16 cellular contexts compared by ENCODE assay signal in the genomic region with DNA sequence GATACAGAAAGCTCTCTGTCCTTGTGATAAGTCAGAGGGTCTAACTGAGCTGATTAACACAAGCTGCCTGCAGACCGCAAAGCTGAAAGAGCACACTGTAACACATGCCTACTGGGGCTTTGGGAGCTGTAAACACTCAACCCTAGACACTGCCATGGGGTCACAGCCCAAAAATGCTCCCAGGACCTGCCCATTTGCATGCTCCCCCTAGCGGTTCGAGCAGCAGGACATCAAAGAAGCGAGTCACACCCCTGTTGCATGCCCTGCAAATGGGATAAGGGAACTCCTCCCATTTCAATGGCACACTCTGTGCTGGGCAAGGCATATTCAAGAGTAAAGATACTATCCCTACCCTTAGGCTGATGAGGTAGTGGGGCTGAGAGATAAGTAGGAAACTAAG. TPM values are rescaled to one million over a fixed set of nuclear protein-coding genes. Genes with fewer than 3 reads are reported as not detected.
DNase-seq lines count a peak whose midpoint lies in the region; ATAC-seq, FAIRE-seq and TF ChIP-seq lines count a peak whose summit lies in the region.
"Had no signal": no experiment of that assay in that cellular context is flagged by ENCODE, and none has a peak within 500 bp of the region (broad histone marks: within the 10 kb centered on the region; RNA-seq: fewer than 3 reads in every experiment).

No MANE protein-coding gene starts in this region.

- no peaks in the 10 kb centered on the region for H3F3A ChIP-seq in MM.1S (ENCODE audit: insufficient read depth, low read length)

- TF ChIP-seq POLR2A in A549 (IDR thresholded peaks at IDR 0.05; ENCODE audit: low read length), result no peak

- DNase-seq in A549 (ENCODE audit: low read depth in 1 of 2, low spot score in 1 of 2) (peak; percentile 37 to 39), GM12865 (ENCODE audit: low read depth) (peak; percentile 9), MM.1S (no peak), bronchial epithelial cell (ENCODE audit: low read depth) (peak; percentile 12), superior temporal gyrus (ENCODE audit: extremely low spot score) (no peak), NCI-H748 (lab: John Stamatoyannopoulos, UW; ENCODE audit: unreplicated experiment) (no peak)
- DNase-seq: activated CD4-positive, alpha-beta T cell treated with anti-CD3 and anti-CD28 coated beads, Interleukin-2, amount 50 U/mL, for 1 hour; activated naive CD4-positive, alpha-beta T cell treated with Interleukin-2 at 50 U/mL for 16 hours; H9; mucosa of descending colon; NCI-H2171 treated with DMSO at 0.1 percent for 48 hours; stimulated activated naive B cell treated with anti-CD40 and anti-IgM and Interleukin-4, amounts not matched to agents 10 μg/mL and 1 μg/mL and 100 μg/mL, for 72 hours had no signal

- H3K9me3 ChIP-seq in A549 (no peaks in the 10 kb centered on the region), MM.1S (replicated peaks; ENCODE audit: insufficient read depth, low read length) (no peaks in the 10 kb centered on the region)
- H3K9me3 ChIP-seq: BLaER1, mucosa of descending colon had no signal

- no peaks in the 10 kb centered on the region for H3K9me2 ChIP-seq in MM.1S (replicated peaks; ENCODE audit: insufficient read depth, low read length)

- no peak for TF ChIP-seq EP300 in A549 (IDR thresholded peaks at IDR 0.05)

- H3K4me1 ChIP-seq in A549 (peaks cover 5% of the 10 kb centered on the region; the same call in 2 of the 3 replicates), MM.1S (ENCODE audit: low read length) (no peaks in the 10 kb centered on the region)

- no peak overlapping the region for H3K4me2 ChIP-seq in A549
- H3K4me2 ChIP-seq in MM.1S (ENCODE audit: low read depth, low read length), result no peak overlapping the region
- H3K4me2 ChIP-seq: BLaER1 had no signal

- H3K36me3 ChIP-seq in MM.1S (replicated peaks; ENCODE audit: insufficient read depth, low read length) (no peaks in the 10 kb centered on the region), bronchial epithelial cell (ENCODE audit: control insufficient read depth, insufficient read depth, low read length) (no peaks in the 10 kb centered on the region)
- H3K36me3 ChIP-seq: BLaER1 had no signal

- ATAC-seq in A549 (peak in 1 of 2 experiments; percentile 80; a peak in 3 of 6 replicates), HG03175 (IDR thresholded peaks at IDR 0.05; ENCODE audit: unreplicated experiment) (no peak), GM18517 (IDR thresholded peaks at IDR 0.05; ENCODE audit: unreplicated experiment) (no peak)
- ATAC-seq: mucosa of descending colon; stimulated activated naive B cell treated with anti-CD40 and anti-IgM and Interleukin-4, amounts not matched to agents 10 μg/mL and 1 μg/mL and 100 μg/mL, for 72 hours had no signal

- POLR2A ChIA-PET in A549 (lab: Yijun Ruan, JAX), result no interaction called here

- H3K4me3 ChIP-seq in A549 (no peak overlapping the region), GM12865 (ENCODE audit: low read depth, low read length) (no peak overlapping the region), MM.1S (ENCODE audit: low read length) (no peak overlapping the region), bronchial epithelial cell (ENCODE audit: low read depth, low read length) (no peak overlapping the region)
- H3K4me3 ChIP-seq: BLaER1, mucosa of descending colon had no signal

- H3K9ac ChIP-seq in MM.1S (ENCODE audit: low read length), result no peak overlapping the region
- H3K9ac ChIP-seq: BLaER1 had no signal

- no peak overlapping the region for H3K27ac ChIP-seq in A549
- H3K27ac ChIP-seq in MM.1S (ENCODE audit: low read length), result no peak overlapping the region
- H3K27ac ChIP-seq: BLaER1 had no signal

- TF ChIP-seq RAD21 in A549 (conservative IDR thresholded peaks at IDR 0.05 in 1 of 2, IDR thresholded peaks at IDR 0.05 in 1 of 2), result 0 out of 5 replicates have a peak, but pooled peaks of 1 of the 2 experiments have one; percentile 5

- no peak overlapping the region for H2AFZ ChIP-seq in MM.1S (ENCODE audit: low read length)

- H3K79me2 ChIP-seq in MM.1S (ENCODE audit: low read length), result no peaks in the 10 kb centered on the region

- no peak for FAIRE-seq in A549 (lab: Jason Lieb, UNC)
- peak; percentile 43 for FAIRE-seq in bronchial epithelial cell (lab: Jason Lieb, UNC)

- CTCF ChIA-PET in A549 (lab: Yijun Ruan, JAX), result interaction anchor here (1.2 to 1.9 kb wide), 3 partner anchors 10 to 145 kb away, joined by 3 to 8 read pairs (median 4); no protein-coding TSS in a partner anchor

- H4K20me1 ChIP-seq in MM.1S (ENCODE audit: insufficient read depth, low read length), result no peaks in the 10 kb centered on the region
- H4K20me1 ChIP-seq: BLaER1 had no signal

- no peaks in the 10 kb centered on the region for H3K27me3 ChIP-seq in MM.1S (replicated peaks; ENCODE audit: insufficient read depth, low read length)
- H3K27me3 ChIP-seq in bronchial epithelial cell (ENCODE audit: control insufficient read depth, insufficient read depth, low read length), result no peaks in the 10 kb centered on the region
- H3K27me3 ChIP-seq: BLaER1 had no signal

- 34% methylated on average over 4 of the region's 4 CpGs for WGBS in A549 (ENCODE audit: missing lambda C conversion rate)

- TF ChIP-seq CTCF in A549 (IDR thresholded peaks at IDR 0.05) (peak; percentile 21; the same call in 1 of the 3 replicates), GM12865 (IDR thresholded peaks at IDR 0.05; ENCODE audit: insufficient read depth, low read depth, low read length, missing control alignments) (peak; percentile 49), MM.1S (IDR thresholded peaks at IDR 0.05; ENCODE audit: low read length) (peak; percentile 12), bronchial epithelial cell (IDR thresholded peaks at IDR 0.05; ENCODE audit: insufficient read depth, low read length, severe bottlenecking) (peak; percentile 44)

TF ChIP-seq in A549, 52 proteins besides CTCF, POLR2A, EP300 and RAD21 (continues in another document):
- TF ChIP-seq, protein P1, sequence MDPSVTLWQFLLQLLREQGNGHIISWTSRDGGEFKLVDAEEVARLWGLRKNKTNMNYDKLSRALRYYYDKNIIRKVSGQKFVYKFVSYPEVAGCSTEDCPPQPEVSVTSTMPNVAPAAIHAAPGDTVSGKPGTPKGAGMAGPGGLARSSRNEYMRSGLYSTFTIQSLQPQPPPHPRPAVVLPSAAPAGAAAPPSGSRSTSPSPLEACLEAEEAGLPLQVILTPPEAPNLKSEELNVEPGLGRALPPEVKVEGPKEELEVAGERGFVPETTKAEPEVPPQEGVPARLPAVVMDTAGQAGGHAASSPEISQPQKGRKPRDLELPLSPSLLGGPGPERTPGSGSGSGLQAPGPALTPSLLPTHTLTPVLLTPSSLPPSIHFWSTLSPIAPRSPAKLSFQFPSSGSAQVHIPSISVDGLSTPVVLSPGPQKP (IDR thresholded peaks at IDR 0.05; ENCODE audit: low read depth, low read length), result no peak
- no peak for TF ChIP-seq CEBPB (IDR thresholded peaks at IDR 0.05)
- no peak for TF ChIP-seq HOXA7 (CRISPR knock-in tag; IDR thresholded peaks at IDR 0.05)
- TF ChIP-seq JUNB (IDR thresholded peaks at IDR 0.05), result no peak
- TF ChIP-seq BHLHE40 (IDR thresholded peaks at IDR 0.05; ENCODE audit: low read depth, low read length), result no peak
- TF ChIP-seq, protein P2, sequence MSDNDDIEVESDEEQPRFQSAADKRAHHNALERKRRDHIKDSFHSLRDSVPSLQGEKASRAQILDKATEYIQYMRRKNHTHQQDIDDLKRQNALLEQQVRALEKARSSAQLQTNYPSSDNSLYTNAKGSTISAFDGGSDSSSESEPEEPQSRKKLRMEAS (IDR thresholded peaks at IDR 0.05), result no peak
- no peak for TF ChIP-seq GATA3 (IDR thresholded peaks at IDR 0.05; ENCODE audit: borderline replicate concordance)
- no peak for TF ChIP-seq CHD4 (IDR thresholded peaks at IDR 0.05; ENCODE audit: borderline replicate concordance)

RNA-seq across cellular contexts. Expression of gene LCE3E, which starts 22.8 kb away (rescaled TPM):
- polyA plus RNA-seq in A549 (2011; rRNA removed) (not detected in 2 replicates), A549 (2017; fragmentation: RNase III; extraction: RNeasy Plus Mini Kit Qiagen cat#74134 plus additional on column Dnase treatment) (not detected in 3 replicates)
- not detected in 2 replicates for polyA plus RNA-seq in A549 (2012; cell fraction: cytosol; rRNA removed)
- not detected in 2 replicates for polyA plus RNA-seq in A549 (2012; cell fraction: nucleus; rRNA removed)
- polyA minus RNA-seq in A549 (2011; rRNA and poly(A)+ RNA removed), result 0.83 TPM in 1 of 2 replicates, not detected in the other
- total RNA-seq in bronchial epithelial cell, result not detected in 2 replicates
- total RNA-seq: H9, mucosa of descending colon, posterior vena cava had no signal

RNA-seq across cellular contexts. Expression of gene CRCT1, which starts 29.5 kb away (rescaled TPM):
- polyA plus RNA-seq in A549 (2011; rRNA removed), result 0.47 and 0.50 TPM in 2 replicates
- polyA plus RNA-seq in A549 (2012; cell fraction: cytosol; rRNA removed), result 0.61 and 0.78 TPM in 2 replicates
- polyA plus RNA-seq in A549 (2012; cell fraction: nucleus; rRNA removed), result 0.52 and 1.6 TPM in 2 replicates
- polyA plus RNA-seq in A549 (2017; fragmentation: RNase III; extraction: RNeasy Plus Mini Kit Qiagen cat#74134 plus additional on column Dnase treatment), result 0.14 TPM in 1 of 3 replicates, not detected in the others
- 0.44 TPM in 1 of 2 replicates, not detected in the other for polyA minus RNA-seq in A549 (2011; rRNA and poly(A)+ RNA removed)
- 4.7 and 7.6 TPM in 2 replicates for total RNA-seq in bronchial epithelial cell
- total RNA-seq: H9, mucosa of descending colon, posterior vena cava had no signal

RNA-seq across cellular contexts. Expression of gene LCE5A, which starts 33.2 kb away (rescaled TPM):
- not detected in 2 replicates for polyA plus RNA-seq in A549 (2011; rRNA removed)
- polyA plus RNA-seq in A549 (2012; cell fraction: cytosol; rRNA removed), result not detected in 2 replicates
- polyA plus RNA-seq in A549 (2012; cell fraction: nucleus; rRNA removed), result 0.17 TPM in 1 of 2 replicates, not detected in the other
- polyA plus RNA-seq in A549 (2017; fragmentation: RNase III; extraction: RNeasy Plus Mini Kit Qiagen cat#74134 plus additional on column Dnase treatment), result not detected in 3 replicates
- polyA minus RNA-seq in A549 (2011; rRNA and poly(A)+ RNA removed), result not detected in 2 replicates
- total RNA-seq in bronchial epithelial cell, result not detected in 2 replicates
- total RNA-seq: H9, mucosa of descending colon, posterior vena cava had no signal

RNA-seq across cellular contexts. Expression of gene LCE3D, which starts 36.5 kb away (rescaled TPM):
- polyA plus RNA-seq in A549 (2011; rRNA removed) (0.23 and 0.36 TPM in 2 replicates), A549 (2017; fragmentation: RNase III; extraction: RNeasy Plus Mini Kit Qiagen cat#74134 plus additional on column Dnase treatment) (0.18 to 0.39 TPM (median 0.18 TPM) in 3 replicates)
- 0.32 and 0.74 TPM in 2 replicates for polyA plus RNA-seq in A549 (2012; cell fraction: cytosol; rRNA removed)
- 0.38 and 0.62 TPM in 2 replicates for polyA plus RNA-seq in A549 (2012; cell fraction: nucleus; rRNA removed)
- polyA minus RNA-seq in A549 (2011; rRNA and poly(A)+ RNA removed), result not detected in 2 replicates
- total RNA-seq in bronchial epithelial cell, result 0.38 and 0.79 TPM in 2 replicates
- total RNA-seq: H9, mucosa of descending colon, posterior vena cava had no signal

RNA-seq across cellular contexts. Expression of gene LCE3C, which starts 56.2 kb away (rescaled TPM):
- polyA plus RNA-seq in A549 (2011; rRNA removed) (not detected in 2 replicates), A549 (2017; fragmentation: RNase III; extraction: RNeasy Plus Mini Kit Qiagen cat#74134 plus additional on column Dnase treatment) (not detected in 3 replicates)
- polyA plus RNA-seq in A549 (2012; cell fraction: cytosol; rRNA removed), result not detected in 2 replicates
- polyA plus RNA-seq in A549 (2012; cell fraction: nucleus; rRNA removed), result not detected in 2 replicates
- not detected in 2 replicates for polyA minus RNA-seq in A549 (2011; rRNA and poly(A)+ RNA removed)
- not detected in 2 replicates for total RNA-seq in bronchial epithelial cell
- total RNA-seq: H9, mucosa of descending colon, posterior vena cava had no signal

Comparison
In these comparisons a context has a peak if more than half of its experiments do, and no peak if none do; other contexts are left out.
1. DNase-seq: peak in A549 (2 of 2), GM12865 (single experiment) and bronchial epithelial cell (single experiment); none in MM.1S (single experiment), superior temporal gyrus (single experiment) and NCI-H748 (single experiment).
2. Peak in every context shown above with its lines, with median percentiles within 50 percentile points of each other: CTCF ChIP-seq.